ENCODE assay signal across 8 cellular contexts in genomic region chr17:49762148-49762941, GRCh38. TPM values are rescaled to one million over a fixed set of nuclear protein-coding genes. Genes with fewer than 3 reads are reported as not detected.
A peak's percentile ranks its signal among the peaks of the same experiment; 100 is the strongest.
DNase-seq lines count a peak whose midpoint lies in the region; ATAC-seq and TF ChIP-seq lines count a peak whose summit lies in the region.

No MANE protein-coding gene starts in this region.

- peaks cover 18% of the 10 kb centered on the region for H3K36me3 Mint-ChIP-seq in Caco-2 (ENCODE audit: insufficient read depth, unreplicated experiment)

- peak overlapping the region; percentile 88 for H3K4me2 ChIP-seq in neuronal stem cell (ENCODE audit: insufficient read depth, low read length, poor library complexity, severe bottlenecking)

- H3K27ac Mint-ChIP-seq in Caco-2 (ENCODE audit: unreplicated experiment) = peak overlapping the region; percentile 81

- peaks cover 4% of the 10 kb centered on the region for H3K79me1 ChIP-seq in neuronal stem cell (ENCODE audit: low read depth, low read length)

- DNase-seq in Caco-2 = no peak
- DNase-seq in NAMALWA (ENCODE audit: low spot score) = peak; percentile 20
- no peak for DNase-seq in neuronal stem cell (ENCODE audit: low spot score)
- DNase-seq in NCI-H2227 (lab: John Stamatoyannopoulos, UW; ENCODE audit: unreplicated experiment) = no peak
- DNase-seq in SKM-1 treated with dmso at 0.1 percent for 144 hours (lab: John Stamatoyannopoulos, UW; ENCODE audit: unreplicated experiment) = no peak

- H2BK12ac ChIP-seq in neuronal stem cell (ENCODE audit: low read length) = no peak overlapping the region

- peak overlapping the region; percentile 76 for H3K4me3 ChIP-seq in Caco-2 (ENCODE audit: low read depth, low read length)
- H3K4me3 ChIP-seq in endocrine pancreas (ENCODE audit: control insufficient read depth, insufficient read depth, low read length) = peak overlapping the region; percentile 61
- peak overlapping the region; percentile 87 to 89 for H3K4me3 ChIP-seq in neuronal stem cell (ENCODE audit: low read length in 2 of 2)

- H3K9ac ChIP-seq in endocrine pancreas (ENCODE audit: control insufficient read depth, insufficient read depth, low read length) (no peak overlapping the region), neuronal stem cell (ENCODE audit: low read depth, low read length, poor library complexity) (peak overlapping the region; percentile 89)

- H2BK120ac ChIP-seq in neuronal stem cell (ENCODE audit: low read depth, low read length) = no peak overlapping the region

- H2AK5ac ChIP-seq in neuronal stem cell (ENCODE audit: low read depth, low read length) = no peak overlapping the region

- no peak overlapping the region for H3K4ac ChIP-seq in neuronal stem cell (ENCODE audit: low read length)

- ATAC-seq in GM21528 (IDR thresholded peaks at IDR 0.05; ENCODE audit: low FRiP score, unreplicated experiment) = no peak
- ATAC-seq in HG03439 (IDR thresholded peaks at IDR 0.05; ENCODE audit: unreplicated experiment) = no peak

- H4K91ac ChIP-seq in neuronal stem cell (ENCODE audit: low read depth, low read length, poor library complexity) = peak overlapping the region; percentile 38

- peak overlapping the region; percentile 88 for H2AFZ ChIP-seq in neuronal stem cell (ENCODE audit: low read length)

- H3K14ac ChIP-seq in neuronal stem cell (ENCODE audit: low read length) = no peak overlapping the region

- no peak overlapping the region for H4K8ac ChIP-seq in neuronal stem cell (ENCODE audit: low read depth, low read length)

- H2BK15ac ChIP-seq in neuronal stem cell (ENCODE audit: low read length) = no peak overlapping the region

- H3K4me1 ChIP-seq in Caco-2 = peaks cover 9% of the 10 kb centered on the region
- peaks cover 14% of the 10 kb centered on the region for H3K4me1 ChIP-seq in endocrine pancreas (ENCODE audit: control insufficient read depth, insufficient read depth, low read length)
- H3K4me1 ChIP-seq in neuronal stem cell (ENCODE audit: control insufficient read depth in 2 of 2, insufficient read depth in 1 of 2, low read depth in 1 of 2, low read length in 2 of 2) = peaks cover 5 to 9% of the 10 kb centered on the region in 2 donors

- H3K27me3 ChIP-seq in Caco-2 (replicated peaks; ENCODE audit: control insufficient read depth, insufficient read depth, low read length) (0 out of 2 replicates have a peak, but pooled peaks cover 1% of the 10 kb centered on the region), endocrine pancreas (ENCODE audit: control insufficient read depth, insufficient read depth, low read length) (no peaks in the 10 kb centered on the region), neuronal stem cell (ENCODE audit: control insufficient read depth in 3 of 3, insufficient read depth in 3 of 3, low read depth in 1 of 3, low read length in 3 of 3) (peaks cover 0 to 5% (median 1%) of the 10 kb centered on the region in 3 experiments)

- peak overlapping the region; percentile 98 for H3K4me3 Mint-ChIP-seq in Caco-2 (ENCODE audit: unreplicated experiment)

- H3K9me3 Mint-ChIP-seq in Caco-2 (ENCODE audit: unreplicated experiment) = no peaks in the 10 kb centered on the region

- H3K9me3 ChIP-seq in Caco-2 (no peaks in the 10 kb centered on the region), endocrine pancreas (ENCODE audit: control insufficient read depth, low read length) (no peaks in the 10 kb centered on the region), neuronal stem cell (replicated peaks in 1 of 2; ENCODE audit: control insufficient read depth in 2 of 2, insufficient read depth in 1 of 2, low read depth in 1 of 2, low read length in 2 of 2) (no peaks in the 10 kb centered on the region)

- TF ChIP-seq CTCF in Caco-2 (IDR thresholded peaks at IDR 0.05; ENCODE audit: insufficient read depth in 1 of 2, low read depth in 1 of 2, low read length in 1 of 2, severe bottlenecking in 1 of 2, unreplicated experiment in 1 of 2) = no peak

- no CpG with 5 or more reads among the region's 6 CpGs for WGBS in neuronal stem cell (ENCODE audit: extremely low coverage in 2 of 2, insufficient read length in 2 of 2, insufficient replicate concordance in 1 of 2), 2 donors

- intact Hi-C loops in Caco-2 (cut with micrococcal nuclease; ENCODE audit: unreplicated experiment) = loop anchor here (5.0 kb wide), 1 partner anchor 195 kb away; no protein-coding TSS in a partner anchor

- H3K4me1 Mint-ChIP-seq in Caco-2 (ENCODE audit: low read depth, unreplicated experiment) = peaks cover 8% of the 10 kb centered on the region

- H3K27ac ChIP-seq in neuronal stem cell (replicated peaks; ENCODE audit: low read length) = no peak overlapping the region

- CTCF ChIA-PET in Caco-2 (lab: Charles Lee) = interaction anchor here (0.5 to 2.5 kb wide), 6 partner anchors 8 to 352 kb away, joined by 3 to 36 read pairs (median 9); partner anchors contain the start of gene SLC35B1

- POLR2A ChIA-PET in Caco-2 (lab: Charles Lee) = interaction anchor here (0.5 to 1.9 kb wide), 2 partner anchors 10 to 12 kb away, joined by 4 to 10 read pairs; no protein-coding TSS in a partner anchor

- H2BK5ac ChIP-seq in neuronal stem cell (ENCODE audit: low read length) = no peak overlapping the region

- H3K23ac ChIP-seq in neuronal stem cell (ENCODE audit: low read depth, low read length, poor library complexity) = no peak overlapping the region

- peaks cover 8% of the 10 kb centered on the region for H3K27me3 Mint-ChIP-seq in Caco-2 (ENCODE audit: insufficient read depth, unreplicated experiment)

- TSS peak; percentile 15 for BruUV-seq in Caco-2 (replicated peaks; lab: Mats Ljungman, UMichigan)

- no peak overlapping the region for H3K18ac ChIP-seq in neuronal stem cell (ENCODE audit: low read length)

- no peaks in the 10 kb centered on the region for H3K36me3 ChIP-seq in Caco-2 (ENCODE audit: control insufficient read depth, insufficient read depth, low read length)
- no peaks in the 10 kb centered on the region for H3K36me3 ChIP-seq in endocrine pancreas (ENCODE audit: control insufficient read depth, insufficient read depth, low read length)
- H3K36me3 ChIP-seq in neuronal stem cell (replicated peaks in 1 of 2; ENCODE audit: control insufficient read depth in 2 of 2, insufficient read depth in 2 of 2, low read length in 2 of 2) = no peaks in the 10 kb centered on the region

RNA-seq across cellular contexts. Expression of gene FAM117A, which starts 1.6 kb away (rescaled TPM):
- total RNA-seq in Caco-2 (2022) = 36.8 and 41.5 TPM in 2 replicates
- polyA plus RNA-seq in neuronal stem cell (2013, experiment 1 of 2) = 29.5 TPM
- polyA plus RNA-seq in neuronal stem cell (2013, experiment 2 of 2) = 29.5 TPM

RNA-seq across cellular contexts. Expression of gene KAT7, which starts 26.1 kb away (rescaled TPM):
- total RNA-seq in Caco-2 (2022) = 131 and 137 TPM in 2 replicates
- polyA plus RNA-seq in neuronal stem cell (2013, experiment 1 of 2) = 94.8 TPM
- 94.3 TPM for polyA plus RNA-seq in neuronal stem cell (2013, experiment 2 of 2)

RNA-seq across cellular contexts. Expression of gene SLC35B1, which starts 54.6 kb away (rescaled TPM):
- total RNA-seq in Caco-2 (2022) = 228 and 232 TPM in 2 replicates
- 40.3 TPM for polyA plus RNA-seq in neuronal stem cell (2013, experiment 1 of 2)
- 40.1 TPM for polyA plus RNA-seq in neuronal stem cell (2013, experiment 2 of 2)
